In genomic region chr17:44634401-44634800, GRCh38 we compare ENCODE assay signal across 3 cellular contexts. TPM values are rescaled to one million over a fixed set of nuclear protein-coding genes. Genes with fewer than 3 reads are reported as not detected.
"Had no signal": no experiment of that assay in that cellular context is flagged by ENCODE, and none has a peak within 500 bp of the region (broad histone marks: within the 10 kb centered on the region; RNA-seq: fewer than 3 reads in every experiment).

No MANE protein-coding gene starts in this region.

RNA-seq across cellular contexts. Expression of gene MEIOC, which starts 21.9 kb away (rescaled TPM):
- total RNA-seq: HT-29, M059J, PC-9 had no signal
